ENCODE assay signal across 13 cellular contexts in the genomic region with DNA sequence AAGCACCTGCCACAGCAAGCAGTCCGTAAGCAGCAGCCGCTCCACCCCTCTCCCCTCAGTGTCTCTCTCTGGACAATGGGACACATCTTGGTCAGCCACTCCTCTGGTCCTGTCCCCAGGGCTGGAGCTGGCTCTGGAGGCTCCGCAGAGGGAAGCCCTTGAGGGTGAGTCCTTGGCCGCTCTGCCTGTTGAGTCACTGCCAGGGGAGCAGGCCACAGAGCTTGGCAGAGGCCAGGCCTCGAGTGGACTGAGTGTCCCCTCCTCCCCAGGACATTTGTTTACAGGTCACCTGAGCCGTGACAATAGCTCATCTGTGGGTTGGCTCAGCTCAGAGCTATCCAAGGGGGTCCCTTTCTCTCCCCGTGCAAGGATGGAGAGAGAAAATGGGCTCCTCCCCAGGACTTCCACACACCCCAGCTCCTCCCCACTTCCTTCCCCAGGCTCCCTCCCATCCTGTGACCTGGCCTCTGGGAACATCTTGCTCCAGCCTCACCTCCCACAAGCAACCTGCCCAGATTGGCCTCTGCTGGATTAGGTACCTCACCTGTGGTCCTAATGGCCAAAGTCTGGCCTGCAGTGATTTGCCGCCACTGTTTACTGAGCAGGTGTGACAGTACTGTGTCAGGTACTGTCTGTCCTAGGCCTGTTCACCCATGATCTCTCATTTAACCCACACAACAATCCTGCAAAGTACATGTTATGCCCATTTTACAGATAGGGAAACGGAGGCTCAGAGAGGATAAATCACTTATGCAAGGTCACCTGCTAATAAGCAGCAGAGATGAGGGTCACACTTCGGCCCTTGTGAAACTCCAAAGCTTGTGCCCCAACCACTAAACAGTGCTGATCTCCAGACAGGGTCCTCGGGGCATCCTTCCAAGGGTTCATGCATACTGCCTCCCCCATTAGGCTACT. TPM values are rescaled to one million over a fixed set of nuclear protein-coding genes. Genes with fewer than 3 reads are reported as not detected.
DNase-seq lines count a peak whose midpoint lies in the region; ATAC-seq and TF ChIP-seq lines count a peak whose summit lies in the region.
"Had no signal": no experiment of that assay in that cellular context is flagged by ENCODE, and none has a peak within 500 bp of the region (broad histone marks: within the 10 kb centered on the region; RNA-seq: fewer than 3 reads in every experiment).

No MANE protein-coding gene starts in this region.

- H2AFZ ChIP-seq in GM23248: no peak overlapping the region
- no peak overlapping the region for H2AFZ ChIP-seq in hepatocyte

- H3K36me3 ChIP-seq in GM23248 (ENCODE audit: low read depth) (no peaks in the 10 kb centered on the region), hepatocyte (replicated peaks; ENCODE audit: insufficient read depth, low read depth) (no peaks in the 10 kb centered on the region), gastrocnemius medialis (no peaks in the 10 kb centered on the region)
- H3K36me3 ChIP-seq: HAP-1 had no signal

- TF ChIP-seq CTCF in astrocyte of the spinal cord (IDR thresholded peaks at IDR 0.05; ENCODE audit: low read depth, low read length) (no peak), hepatocyte (IDR thresholded peaks at IDR 0.05; ENCODE audit: poor library complexity) (no peak), gastrocnemius medialis (IDR thresholded peaks at IDR 0.05 in 4 of 5, conservative IDR thresholded peaks at IDR 0.05 in 1 of 5) (no peak)

- H3K9me2 ChIP-seq in GM23248 (ENCODE audit: insufficient read depth) (no peaks in the 10 kb centered on the region), hepatocyte (replicated peaks; ENCODE audit: insufficient read depth) (no peaks in the 10 kb centered on the region)

- in situ Hi-C loops in GM23248 (cut with MboI) (no loop called here), astrocyte of the spinal cord (cut with HindIII; ENCODE audit: low sequenced_read_pairs) (no loop called here), gastrocnemius medialis (cut with MboI; ENCODE audit: low sequenced_read_pairs in 4 of 4) (loop anchor here in 1 of 4 donors (25.0 kb wide), 1 partner anchor 256 kb away; a partner anchor contains a TSS)

- H3K4me3 ChIP-seq in GM23248: no peak overlapping the region
- no peak overlapping the region for H3K4me3 ChIP-seq in astrocyte of the spinal cord (ENCODE audit: low read depth, low read length)
- H3K4me3 ChIP-seq in hepatocyte: no peak overlapping the region
- H3K4me3 ChIP-seq in gastrocnemius medialis: no peak overlapping the region
- H3K4me3 ChIP-seq: HAP-1 had no signal

- H3K79me2 ChIP-seq in GM23248 (ENCODE audit: insufficient read depth) (no peaks in the 10 kb centered on the region), hepatocyte (no peaks in the 10 kb centered on the region)

- 56 to 67% methylated on average over 9 to 11 of the region's 11 CpGs for WGBS in GM23248 (ENCODE audit: low coverage in 1 of 2, low lambda C conversion rate in 2 of 2, missing lambda C conversion rate in 2 of 2), 2 experiments
- 64% methylated on average over 10 of the region's 11 CpGs for WGBS in hepatocyte (ENCODE audit: low lambda C conversion rate, missing lambda C conversion rate)

- H3K4me2 ChIP-seq in GM23248 (ENCODE audit: unreplicated experiment) (no peak overlapping the region), hepatocyte (peak overlapping the region; percentile 40)

- no peak overlapping the region for H3K27ac ChIP-seq in GM23248
- H3K27ac ChIP-seq in hepatocyte: peak overlapping the region; percentile 83
- no peak overlapping the region for H3K27ac ChIP-seq in gastrocnemius medialis

- intact Hi-C loops in gastrocnemius medialis (cut with DNase I; ENCODE audit: low total_unique reads): no loop called here

- H3K27me3 ChIP-seq in GM23248 (replicated peaks; ENCODE audit: insufficient read depth) (peaks cover 7% of the 10 kb centered on the region; the same call in 1 of the 2 replicates), hepatocyte (no peaks in the 10 kb centered on the region), gastrocnemius medialis (peaks cover 7 to 14% (median 10%) of the 10 kb centered on the region in 3 donors)

- H4K20me1 ChIP-seq in GM23248 (ENCODE audit: insufficient read depth) (no peaks in the 10 kb centered on the region), hepatocyte (ENCODE audit: insufficient read depth, poor library complexity, severe bottlenecking) (no peaks in the 10 kb centered on the region)

- H3K9me3 ChIP-seq in GM23248 (ENCODE audit: low read depth): no peaks in the 10 kb centered on the region
- H3K9me3 ChIP-seq in hepatocyte (ENCODE audit: low read depth): no peaks in the 10 kb centered on the region
- no peaks in the 10 kb centered on the region for H3K9me3 ChIP-seq in gastrocnemius medialis
- H3K9me3 ChIP-seq: HAP-1 had no signal

- H3K4me1 ChIP-seq in GM23248 (ENCODE audit: insufficient read depth) (no peaks in the 10 kb centered on the region), hepatocyte (ENCODE audit: insufficient read depth) (peaks cover 33% of the 10 kb centered on the region), gastrocnemius medialis (peaks cover 12 to 14% of the 10 kb centered on the region in 2 donors)

- TF ChIP-seq POLR2A in gastrocnemius medialis (IDR thresholded peaks at IDR 0.05): no peak

- H3K9ac ChIP-seq in GM23248: no peak overlapping the region

- DNase-seq in GM23248: peak; percentile 83
- DNase-seq in astrocyte of the spinal cord (ENCODE audit: low read depth, low spot score): peak; percentile 11
- DNase-seq in hepatocyte (ENCODE audit: low spot score): peak; percentile 57
- peak; percentile 25 to 51 for DNase-seq in gastrocnemius medialis
- DNase-seq in retina: no peak
- DNase-seq in inferior parietal cortex (ENCODE audit: extremely low spot score): no peak
- DNase-seq in activated naive CD4-positive, alpha-beta T cell treated with anti-CD3 and anti-CD28 coated beads, Interleukin-2, amount 50 U/mL, for 16 hours: no peak
- DNase-seq: activated CD8-positive, alpha-beta memory T cell treated with anti-CD3 and anti-CD28 coated beads, Interleukin-2, amount 10 ng/mL, durations not matched to agents 7 days and 5 days; GDM1; NCI-H69; T-helper 1 cell had no signal

- H3F3A ChIP-seq in GM23248 (ENCODE audit: insufficient read depth): no peaks in the 10 kb centered on the region

- peak; percentile 50 to 64 for ATAC-seq in gastrocnemius medialis
- ATAC-seq: activated CD8-positive, alpha-beta memory T cell treated with anti-CD3 and anti-CD28 coated beads, Interleukin-2, amount 10 ng/mL, durations not matched to agents 7 days and 5 days had no signal

RNA-seq across cellular contexts. Expression of a gene that starts 4.8 kb away (rescaled TPM):
- 0.51 and 0.97 TPM in 2 replicates for total RNA-seq in GM23248 (2014; rRNA removed; shearing (Covaris generic))
- polyA plus RNA-seq in GM23248 (2016; fragmentation: Nextera tagmentation; extraction: Ambion mirVana) (1.3 and 1.8 TPM in 2 replicates), hepatocyte (7.5 and 11.7 TPM in 2 replicates)
- total RNA-seq in hepatocyte (3.3 and 3.5 TPM in 2 replicates), gastrocnemius medialis (not detected)
- total RNA-seq: mononuclear cell had no signal

RNA-seq across cellular contexts. Expression of a gene that starts 25.0 kb away (rescaled TPM):
- not detected in 2 replicates for total RNA-seq in GM23248 (2014; rRNA removed; shearing (Covaris generic))
- polyA plus RNA-seq in GM23248 (2016; fragmentation: Nextera tagmentation; extraction: Ambion mirVana) (0.11 TPM in 1 of 2 replicates, not detected in the other), hepatocyte (1.4 and 1.8 TPM in 2 replicates)
- total RNA-seq in hepatocyte (0.47 and 1.0 TPM in 2 replicates), gastrocnemius medialis (not detected)
- total RNA-seq: activated CD8-positive, alpha-beta memory T cell treated with anti-CD3 and anti-CD28 coated beads, Interleukin-2, amount 10 ng/mL, durations not matched to agents 7 days and 5 days; mononuclear cell had no signal

RNA-seq across cellular contexts. Expression of a gene that starts 46.8 kb away (rescaled TPM):
- total RNA-seq in GM23248 (2014; rRNA removed; shearing (Covaris generic)): not detected in 2 replicates
- polyA plus RNA-seq in GM23248 (2016; fragmentation: Nextera tagmentation; extraction: Ambion mirVana): not detected in 2 replicates
- total RNA-seq in hepatocyte: 1.0 and 1.3 TPM in 2 replicates
- polyA plus RNA-seq in hepatocyte: 1.3 and 2.7 TPM in 2 replicates
- under 1 TPM in 3 of 4 donors, not detected in 1; 0.64 to 0.94 (median 0.80) TPM for total RNA-seq in gastrocnemius medialis
- total RNA-seq: activated CD8-positive, alpha-beta memory T cell treated with anti-CD3 and anti-CD28 coated beads, Interleukin-2, amount 10 ng/mL, durations not matched to agents 7 days and 5 days; mononuclear cell had no signal

RNA-seq across cellular contexts. Expression of a gene that starts 50.8 kb away (rescaled TPM):
- 22.9 and 35.7 TPM in 2 replicates for total RNA-seq in GM23248 (2014; rRNA removed; shearing (Covaris generic))
- 111 and 113 TPM in 2 replicates for polyA plus RNA-seq in GM23248 (2016; fragmentation: Nextera tagmentation; extraction: Ambion mirVana)
- 12.6 and 17.4 TPM in 2 replicates for total RNA-seq in hepatocyte
- 59.4 and 66.2 TPM in 2 replicates for polyA plus RNA-seq in hepatocyte
- 1,000 to 10,000 TPM in 1 of 4 donors, 100 to 1,000 TPM in 3; 355 to 1,466 (median 716) TPM for total RNA-seq in gastrocnemius medialis
- total RNA-seq: activated CD8-positive, alpha-beta memory T cell treated with anti-CD3 and anti-CD28 coated beads, Interleukin-2, amount 10 ng/mL, durations not matched to agents 7 days and 5 days; mononuclear cell had no signal

Comparison
In these comparisons a context has a peak if more than half of its experiments do, and no peak if none do; other contexts are left out.
1. DNase-seq: peak in GM23248 (single experiment), astrocyte of the spinal cord (single experiment), hepatocyte (single experiment) and gastrocnemius medialis (2 of 2); none in retina (single experiment), inferior parietal cortex (single experiment) and activated naive CD4-positive, alpha-beta T cell treated with anti-CD3 and anti-CD28 coated beads, Interleukin-2, amount 50 U/mL, for 16 hours (single experiment).